14 cellular contexts compared by ENCODE assay signal in genomic region chr1:22747021-22747734, GRCh38. TPM values are rescaled to one million over a fixed set of nuclear protein-coding genes. Genes with fewer than 3 reads are reported as not detected.
DNase-seq lines count a peak whose midpoint lies in the region; ATAC-seq and TF ChIP-seq lines count a peak whose summit lies in the region.
"Had no signal": no experiment of that assay in that cellular context is flagged by ENCODE, and none has a peak within 500 bp of the region (broad histone marks: within the 10 kb centered on the region; RNA-seq: fewer than 3 reads in every experiment).

No MANE protein-coding gene starts in this region.

- peak; percentile 90 for DNase-seq in A172 (ENCODE audit: low spot score)
- peak; percentile 72 for DNase-seq in HFFc6
- no peak for DNase-seq in SK-N-SH
- peak; percentile 67 to 79 for DNase-seq in foreskin fibroblast
- no peak for DNase-seq in suprapubic skin (ENCODE audit: low spot score in 2 of 2)
- DNase-seq in NCI-H345 treated with DMSO at 0.1 percent for 48 hours (lab: John Stamatoyannopoulos, UW; ENCODE audit: unreplicated experiment) = no peak
- no peak for DNase-seq in activated CD4-positive, alpha-beta T cell treated with anti-CD3 and anti-CD28 coated beads, Interleukin-2, amount 10 ng/mL, durations not matched to agents 24 days and 14 days
- DNase-seq: activated CD4-positive, alpha-beta T cell treated with anti-CD3 and anti-CD28 coated beads, Interleukin-2, amount 10 ng/mL, durations not matched to agents 7 days and 5 days; colonic mucosa had no signal

- H3K4me3 ChIP-seq in SK-N-SH (ENCODE audit: low read depth in 2 of 2, low read length in 1 of 2) = no peak overlapping the region
- no peak overlapping the region for H3K4me3 ChIP-seq in foreskin fibroblast (ENCODE audit: low read depth in 1 of 2, low read length in 2 of 2)
- H3K4me3 ChIP-seq in suprapubic skin = no peak overlapping the region
- H3K4me3 ChIP-seq: colonic mucosa, SK-N-MC, skin epidermis, vagina had no signal

- WGBS in SK-N-SH (ENCODE audit: low lambda C conversion rate) = 24% methylated on average over 10 of the region's 12 CpGs
- 89% methylated on average over 5 of the region's 12 CpGs for WGBS in suprapubic skin

- H4K20me1 ChIP-seq in SK-N-SH (ENCODE audit: insufficient read depth) = no peaks in the 10 kb centered on the region

- peaks cover 3% of the 10 kb centered on the region for H3K27me3 Mint-ChIP-seq in HFFc6 (ENCODE audit: insufficient read depth)
- H3K27me3 Mint-ChIP-seq in activated CD4-positive, alpha-beta T cell treated with anti-CD3 and anti-CD28 coated beads, Interleukin-2, amount 10 ng/mL, durations not matched to agents 24 days and 14 days = no peaks in the 10 kb centered on the region
- H3K27me3 Mint-ChIP-seq: activated CD4-positive, alpha-beta T cell treated with anti-CD3 and anti-CD28 coated beads, Interleukin-2, amount 10 ng/mL, durations not matched to agents 7 days and 5 days had no signal

- 0 out of 2 replicates have a peak, but pooled peaks have one; percentile 17 for TF ChIP-seq CTCF in HFFc6 (IDR thresholded peaks at IDR 0.05)
- TF ChIP-seq CTCF in SK-N-SH (IDR thresholded peaks at IDR 0.05) = peak; percentile 43
- no peak for TF ChIP-seq CTCF in foreskin fibroblast (IDR thresholded peaks at IDR 0.05; ENCODE audit: low read depth, low read length)
- no peak for TF ChIP-seq CTCF in suprapubic skin (IDR thresholded peaks at IDR 0.05)

- H3K9me3 ChIP-seq in SK-N-SH = no peaks in the 10 kb centered on the region
- H3K9me3 ChIP-seq in suprapubic skin = no peaks in the 10 kb centered on the region
- H3K9me3 ChIP-seq: colonic mucosa, vagina had no signal

- no peaks in the 10 kb centered on the region for H3K9me3 Mint-ChIP-seq in HFFc6
- H3K9me3 Mint-ChIP-seq in activated CD4-positive, alpha-beta T cell treated with anti-CD3 and anti-CD28 coated beads, Interleukin-2, amount 10 ng/mL, durations not matched to agents 24 days and 14 days = no peaks in the 10 kb centered on the region
- H3K9me3 Mint-ChIP-seq: activated CD4-positive, alpha-beta T cell treated with anti-CD3 and anti-CD28 coated beads, Interleukin-2, amount 10 ng/mL, durations not matched to agents 7 days and 5 days; IgD-negative memory B cell had no signal

- intact Hi-C loops in activated CD4-positive, alpha-beta T cell treated with anti-CD3 and anti-CD28 coated beads, Interleukin-2, amount 10 ng/mL, durations not matched to agents 24 days and 14 days (cut with micrococcal nuclease) = no loop called here

- peaks cover 45% of the 10 kb centered on the region for H3K79me2 ChIP-seq in SK-N-SH (ENCODE audit: insufficient read depth)

- peak in 1 of 2 experiments; percentile 93; a peak in 2 of 4 replicates for TF ChIP-seq EP300 in SK-N-SH (IDR thresholded peaks at IDR 0.05; ENCODE audit: borderline replicate concordance in 1 of 2, low read depth in 1 of 2, low read length in 1 of 2)
- no peak for TF ChIP-seq EP300 in suprapubic skin (IDR thresholded peaks at IDR 0.05)

- peak overlapping the region; percentile 32 for H3K4me2 ChIP-seq in SK-N-SH

- CTCF ChIA-PET in SK-N-SH (lab: Yijun Ruan, JAX) = interaction anchor here (1.9 to 4.2 kb wide), 4 partner anchors 39 to 142 kb away, joined by 4 to 19 read pairs (median 6); no protein-coding TSS in a partner anchor

- peaks cover 62% of the 10 kb centered on the region for H3K4me1 Mint-ChIP-seq in HFFc6 (ENCODE audit: low read depth)
- peaks cover 5% of the 10 kb centered on the region for H3K4me1 Mint-ChIP-seq in activated CD4-positive, alpha-beta T cell treated with anti-CD3 and anti-CD28 coated beads, Interleukin-2, amount 10 ng/mL, durations not matched to agents 24 days and 14 days

- POLR2A ChIA-PET in SK-N-SH (lab: Yijun Ruan, JAX) = no interaction called here

- TF ChIP-seq RAD21 in SK-N-SH (IDR thresholded peaks at IDR 0.05; ENCODE audit: low read length) = no peak

- peaks cover 61% of the 10 kb centered on the region for H3F3A ChIP-seq in SK-N-SH (replicated peaks; ENCODE audit: insufficient read depth)

- H2AFZ ChIP-seq in SK-N-SH (ENCODE audit: low read depth) = no peak overlapping the region

- peak overlapping the region; percentile 13; the same call in 1 of the 2 replicates for H3K27ac Mint-ChIP-seq in HFFc6
- no peak overlapping the region for H3K27ac Mint-ChIP-seq in activated CD4-positive, alpha-beta T cell treated with anti-CD3 and anti-CD28 coated beads, Interleukin-2, amount 10 ng/mL, durations not matched to agents 24 days and 14 days
- H3K27ac Mint-ChIP-seq: activated CD4-positive, alpha-beta T cell treated with anti-CD3 and anti-CD28 coated beads, Interleukin-2, amount 10 ng/mL, durations not matched to agents 7 days and 5 days; IgD-negative memory B cell had no signal

- no peak for ATAC-seq in HG03280 (IDR thresholded peaks at IDR 0.05; ENCODE audit: unreplicated experiment)

- H3K9ac ChIP-seq in SK-N-SH = peak overlapping the region; percentile 24; the same call in 1 of the 2 replicates

- no peak for TF ChIP-seq POLR2A in suprapubic skin (IDR thresholded peaks at IDR 0.05)

- H3K4me1 ChIP-seq in SK-N-SH (ENCODE audit: control insufficient read depth in 1 of 2, insufficient read depth in 2 of 2, low read depth in 1 of 2, low read length in 1 of 2) (peaks cover 31 to 38% of the 10 kb centered on the region in 2 experiments), suprapubic skin (peaks cover 27% of the 10 kb centered on the region)

- H3K27ac ChIP-seq in SK-N-SH (ENCODE audit: low read depth in 2 of 2, low read length in 1 of 2) (peak overlapping the region in 1 of 2 experiments; percentile 80; a peak in 3 of 4 replicates), suprapubic skin (no peak overlapping the region)
- H3K27ac ChIP-seq: colonic mucosa, SK-N-MC, skin epidermis, vagina had no signal

- no peaks in the 10 kb centered on the region for H3K36me3 ChIP-seq in SK-N-SH (replicated peaks in 1 of 2; ENCODE audit: control insufficient read depth in 1 of 2, insufficient read depth in 2 of 2, low read length in 1 of 2)
- no peaks in the 10 kb centered on the region for H3K36me3 ChIP-seq in suprapubic skin
- H3K36me3 ChIP-seq: colonic mucosa, vagina had no signal

- no peak overlapping the region for H3K4me3 Mint-ChIP-seq in HFFc6
- no peak overlapping the region for H3K4me3 Mint-ChIP-seq in activated CD4-positive, alpha-beta T cell treated with anti-CD3 and anti-CD28 coated beads, Interleukin-2, amount 10 ng/mL, durations not matched to agents 24 days and 14 days
- H3K4me3 Mint-ChIP-seq: activated CD4-positive, alpha-beta T cell treated with anti-CD3 and anti-CD28 coated beads, Interleukin-2, amount 10 ng/mL, durations not matched to agents 7 days and 5 days; IgD-negative memory B cell had no signal

- no peaks in the 10 kb centered on the region for H3K9me2 ChIP-seq in SK-N-SH

- no peaks in the 10 kb centered on the region for H3K27me3 ChIP-seq in SK-N-SH (ENCODE audit: insufficient read depth)
- no peaks in the 10 kb centered on the region for H3K27me3 ChIP-seq in suprapubic skin
- H3K27me3 ChIP-seq: colonic mucosa, vagina had no signal

- H3K36me3 Mint-ChIP-seq in HFFc6 (ENCODE audit: low read depth) = no peaks in the 10 kb centered on the region
- H3K36me3 Mint-ChIP-seq in activated CD4-positive, alpha-beta T cell treated with anti-CD3 and anti-CD28 coated beads, Interleukin-2, amount 10 ng/mL, durations not matched to agents 24 days and 14 days (ENCODE audit: low read depth) = no peaks in the 10 kb centered on the region
- H3K36me3 Mint-ChIP-seq: IgD-negative memory B cell had no signal

TF ChIP-seq in SK-N-SH, 30 proteins besides CTCF, POLR2A, EP300 and RAD21 (continues in another document):
- no peak for TF ChIP-seq RFX5 (IDR thresholded peaks at IDR 0.05; ENCODE audit: low read length)
- TF ChIP-seq NFIC (IDR thresholded peaks at IDR 0.05; ENCODE audit: borderline replicate concordance) = peak; percentile 97
- peak; percentile 52; the same call in 1 of the 2 replicates for TF ChIP-seq SIN3A (IDR thresholded peaks at IDR 0.05; ENCODE audit: borderline replicate concordance, low read depth, low read length)
- peak; percentile 98 for TF ChIP-seq TCF12 (IDR thresholded peaks at IDR 0.05)
- peak; percentile 99 for TF ChIP-seq FOSL2 (IDR thresholded peaks at IDR 0.05; ENCODE audit: borderline replicate concordance, low read depth)
- peak; percentile 98 for TF ChIP-seq JUND (IDR thresholded peaks at IDR 0.05)
- TF ChIP-seq PBX3 (IDR thresholded peaks at IDR 0.05) = peak; percentile 87
- TF ChIP-seq POLR2AphosphoS5 (IDR thresholded peaks at IDR 0.05; ENCODE audit: low read depth, low read length) = peak; percentile 54; the same call in 1 of the 2 replicates
- no peak for TF ChIP-seq TAF1 (IDR thresholded peaks at IDR 0.05; ENCODE audit: borderline replicate concordance, low read depth, low read length)
- TF ChIP-seq FOXJ3 (CRISPR knock-in tag; IDR thresholded peaks at IDR 0.05) = no peak
- TF ChIP-seq CHD2 (IDR thresholded peaks at IDR 0.05; ENCODE audit: low read length, partially characterized antibody) = no peak
- no peak for TF ChIP-seq GATA2 (CRISPR knock-in tag; IDR thresholded peaks at IDR 0.05)
- no peak for TF ChIP-seq MEF2A (IDR thresholded peaks at IDR 0.05; ENCODE audit: borderline replicate concordance, low read depth)
- TF ChIP-seq SMC3 (IDR thresholded peaks at IDR 0.05; ENCODE audit: low read depth, low read length) = no peak
- TF ChIP-seq YY1 (IDR thresholded peaks at IDR 0.05; ENCODE audit: low read depth) = no peak
- peak; percentile 78 for TF ChIP-seq MAX (IDR thresholded peaks at IDR 0.05; ENCODE audit: low read depth)

RNA-seq across cellular contexts. Expression of gene EPHB2, which starts 36.5 kb away (rescaled TPM):
- total RNA-seq in A172 (2014; rRNA removed; shearing (Covaris generic)) = 29.6 and 39.3 TPM in 2 replicates
- total RNA-seq in HFFc6 (2021; fragmentation: NEBNext Ultra II Directional; extraction: Animal tissue kit (Norgen Biotek cat#: 25700)) = 10 to 100 TPM; 13.1 to 36.4 (median 30.9) TPM
- 18.6 and 25.2 TPM in 2 replicates for polyA plus RNA-seq in SK-N-SH (2012; rRNA removed)
- polyA plus RNA-seq in SK-N-SH (2012; cell fraction: cytosol; rRNA removed) = 9.1 and 15.3 TPM in 2 replicates
- 11.5 and 14.4 TPM in 2 replicates for polyA plus RNA-seq in SK-N-SH (2012; cell fraction: nucleus; rRNA removed)
- total RNA-seq in suprapubic skin = 1 to 10 TPM in 3 of 4 donors, under 1 TPM in 1; 0.32 to 4.0 (median 1.7) TPM
- total RNA-seq in activated CD4-positive, alpha-beta T cell treated with anti-CD3 and anti-CD28 coated beads, Interleukin-2, amount 10 ng/mL, durations not matched to agents 24 days and 14 days = not detected in 2 replicates
- polyA plus RNA-seq: IgD-negative memory B cell had no signal

Comparison
In these comparisons a context has a peak if more than half of its experiments do, and no peak if none do; other contexts are left out.
1. DNase-seq: peak in A172 (single experiment), HFFc6 (single experiment) and foreskin fibroblast (2 of 2); none in SK-N-SH (single experiment), suprapubic skin (0 of 2), NCI-H345 treated with DMSO at 0.1 percent for 48 hours (single experiment) and activated CD4-positive, alpha-beta T cell treated with anti-CD3 and anti-CD28 coated beads, Interleukin-2, amount 10 ng/mL, durations not matched to agents 24 days and 14 days (single experiment).
2. CTCF ChIP-seq: peak in HFFc6 (single experiment) and SK-N-SH (single experiment); none in foreskin fibroblast (single experiment) and suprapubic skin (0 of 2).